ENCODE assay signal across 20 cellular contexts in genomic region chr3:59510576-59510975, GRCh38.
"Had no signal": no experiment of that assay in that cellular context is flagged by ENCODE, and none has a peak within 500 bp of the region (broad histone marks: within the 10 kb centered on the region; RNA-seq: fewer than 3 reads in every experiment).

No MANE protein-coding gene starts in this region.

- H3K27ac Mint-ChIP-seq: activated naive CD4-positive, alpha-beta T cell treated with anti-CD3 and anti-CD28 coated beads, Interleukin-2, amount 50 U/mL, for 72 hours; activated T-cell treated with anti-CD3 and anti-CD28 coated beads, Interleukin-2, amount 50 U/mL, for 72 hours had no signal

- H3K9me3 ChIP-seq: body of pancreas, esophagus squamous epithelium, left lung, tibial artery had no signal

- H3K36me3 ChIP-seq: esophagus squamous epithelium, left lung, tibial artery, WERI-Rb-1 had no signal

- H3K4me1 ChIP-seq: body of pancreas, esophagus squamous epithelium, left lung, tibial artery had no signal

- FAIRE-seq: frontal cortex, kidney had no signal

- ATAC-seq: activated naive CD4-positive, alpha-beta T cell treated with anti-CD3 and anti-CD28 coated beads, Interleukin-2, amount 50 U/mL, for 72 hours; activated T-cell treated with anti-CD3 and anti-CD28 coated beads, Interleukin-2, amount 50 U/mL, for 72 hours; body of pancreas; left lung had no signal

- H3K27me3 ChIP-seq: body of pancreas, esophagus squamous epithelium, left lung, tibial artery had no signal

- H3K9me3 Mint-ChIP-seq: activated T-cell treated with anti-CD3 and anti-CD28 coated beads, Interleukin-2, amount 50 U/mL, for 72 hours had no signal

- DNase-seq: activated CD4-positive, alpha-beta T cell treated with anti-CD3 and anti-CD28 coated beads for 1 hour; activated CD4-positive, alpha-beta T cell treated with anti-CD3 and anti-CD28 coated beads, Interleukin-2, amount 50 U/mL, for 4 hours; activated effector memory CD4-positive, alpha-beta T cell treated with anti-CD3 and anti-CD28 coated beads, Interleukin-2, amount 50 U/mL, for 16 hours; activated T-cell treated with anti-CD3 and anti-CD28 coated beads, Interleukin-2, amount 50 U/mL, for 72 hours; amniotic stem cell; body of pancreas; dermis blood vessel endothelial cell; effector memory CD4-positive, alpha-beta T cell; esophagus squamous epithelium; head of caudate nucleus; kidney; left lung; stimulated activated CD4-positive, alpha-beta T cell treated with anti-CD3 and anti-CD28 coated beads, Interleukin-12 subunit alpha, Interleukin-12 subunit beta, amount 100 ng/mL, for 4 hours; stimulated activated CD4-positive, alpha-beta T cell treated with anti-CD3 and anti-CD28 coated beads, Interleukin-2, amount 100 ng/mL, for 24 hours; stimulated activated naive CD4-positive, alpha-beta T cell treated with Interleukin-2 at 50 U/mL for 16 hours; substantia nigra; tibial artery; WERI-Rb-1 had no signal

- H3K4me3 ChIP-seq: body of pancreas, esophagus squamous epithelium, left lung, tibial artery had no signal

- H3K27ac ChIP-seq: body of pancreas, esophagus squamous epithelium, left lung, tibial artery, WERI-Rb-1 had no signal

- H3K4me3 Mint-ChIP-seq: activated T-cell treated with anti-CD3 and anti-CD28 coated beads, Interleukin-2, amount 50 U/mL, for 72 hours had no signal
